Comparison of ENCODE assay signal across 8 cellular contexts in genomic region chr17:81918333-81918669, GRCh38. TPM values are rescaled to one million over a fixed set of nuclear protein-coding genes. Genes with fewer than 3 reads are reported as not detected.
DNase-seq lines count a peak whose midpoint lies in the region; ATAC-seq, FAIRE-seq and TF ChIP-seq lines count a peak whose summit lies in the region.
"Not testable (repeated sequence)": the region's sequence is repeated elsewhere in the genome, so short reads cannot be mapped to it uniquely, and the experiment has no call there.

No MANE protein-coding gene starts in this region.

- H2AFZ ChIP-seq in SU-DHL-6 (ENCODE audit: low read depth, low read length, severe bottlenecking); GM12878 (ENCODE audit: control insufficient read depth, low read depth, low read length); neural progenitor cell (replicated peaks): not testable (repeated sequence)

- peak; percentile 54 for FAIRE-seq in GM12892 (lab: Jason Lieb, UNC)
- not testable (repeated sequence) for FAIRE-seq in GM12878 (lab: Jason Lieb, UNC)

- BruUV-seq in GM12878 (replicated peaks; lab: Mats Ljungman, UMichigan) = not testable (repeated sequence)

- H3K4me3 Mint-ChIP-seq in neural progenitor cell = peak overlapping the region; percentile 89

- H3K79me2 ChIP-seq in SU-DHL-6 (ENCODE audit: insufficient read depth, low read length) = peaks cover 56% of the 10 kb centered on the region
- H3K79me2 ChIP-seq in GM12878 (ENCODE audit: control insufficient read depth, insufficient read depth, low read length) = peaks cover 27% of the 10 kb centered on the region
- peaks cover 48% of the 10 kb centered on the region for H3K79me2 ChIP-seq in neural progenitor cell (ENCODE audit: low read depth)

- H3K4me2 ChIP-seq in SU-DHL-6 (ENCODE audit: low read depth, low read length, poor library complexity, severe bottlenecking) (peak overlapping the region; percentile 54), neural progenitor cell (peak overlapping the region; percentile 90)
- H3K4me2 ChIP-seq in GM12878 (ENCODE audit: control insufficient read depth, insufficient read depth) = not testable (repeated sequence)

- TF ChIP-seq RAD21 in GM12878 (IDR thresholded peaks at IDR 0.05; ENCODE audit: insufficient read depth, low read depth, low read length) = not testable (repeated sequence)

- RAD21 ChIA-PET in GM12878 (lab: Charles Lee; ENCODE audit: unreplicated experiment) = not testable (repeated sequence)

- intact Hi-C loops in GM12878 (cut with micrococcal nuclease; ENCODE audit: unreplicated experiment); left cardiac atrium (cut with DNase I): not testable (repeated sequence)

- not testable (repeated sequence) for TF ChIP-seq POLR2A in GM12892 (IDR thresholded peaks at IDR 0.05; ENCODE audit: low read depth, low read length); GM12878 (IDR thresholded peaks at IDR 0.05; ENCODE audit: low read depth, low read length)

- peaks cover 22% of the 10 kb centered on the region for H3K4me1 Mint-ChIP-seq in neural progenitor cell

- POLR2A ChIA-PET in GM12878 (lab: Charles Lee) = not testable (repeated sequence)

- TF ChIP-seq CTCF in SU-DHL-6 (IDR thresholded peaks at IDR 0.05; ENCODE audit: insufficient read depth, low read length, poor library complexity, severe bottlenecking); GM12878 (IDR thresholded peaks at IDR 0.05 in 2 of 3, conservative IDR thresholded peaks at IDR 0.05 in 1 of 3; ENCODE audit: control insufficient read depth in 2 of 3, extremely low read depth in 1 of 3, insufficient read depth in 1 of 3, low read depth in 3 of 3, low read length in 3 of 3): not testable (repeated sequence)
- TF ChIP-seq CTCF in neural progenitor cell (IDR thresholded peaks at IDR 0.05) = peak; percentile 19

- H4K20me1 ChIP-seq in SU-DHL-6 (ENCODE audit: low read depth, low read length); GM12878 (ENCODE audit: control insufficient read depth, insufficient read depth): not testable (repeated sequence)
- H4K20me1 ChIP-seq in neural progenitor cell (ENCODE audit: low read depth) = peaks cover 31% of the 10 kb centered on the region

- WGBS in GM12878 (ENCODE audit: insufficient coverage, insufficient replicate concordance, low lambda C conversion rate, missing lambda C conversion rate) = 43% methylated on average over 9 of the region's 9 CpGs

- H3K27ac ChIP-seq in SU-DHL-6 (ENCODE audit: low read depth, low read length); GM12878 (ENCODE audit: control insufficient read depth, insufficient read depth); neural progenitor cell: not testable (repeated sequence)
- peak overlapping the region; percentile 69 for H3K27ac ChIP-seq in temporal lobe (ENCODE audit: low read depth, low read length)

- H3K9ac ChIP-seq in SU-DHL-6 (ENCODE audit: low read length) (peak overlapping the region; percentile 31; the same call in 1 of the 2 replicates), GM12878 (ENCODE audit: control insufficient read depth, insufficient read depth, low read length) (0 out of 2 replicates have a peak overlapping the region, but pooled peaks have one; percentile 35)
- not testable (repeated sequence) for H3K9ac ChIP-seq in neural progenitor cell

- not testable (repeated sequence) for DNase-seq in GM12892 (ENCODE audit: insufficient read length); HAP-1 (ENCODE audit: low spot score in 2 of 2); GM12878 (ENCODE audit: low read depth, low spot score); left cardiac atrium; neural progenitor cell (ENCODE audit: low spot score)

- SMC1A ChIA-PET in GM12878 (lab: Charles Lee; ENCODE audit: uncharacterized antibody, unreplicated experiment) = not testable (repeated sequence)

- H3K9me3 Mint-ChIP-seq in neural progenitor cell = not testable (repeated sequence)

- CTCF ChIA-PET in GM12878 (lab: Yijun Ruan, JAX) = not testable (repeated sequence)

- ATAC-seq in HG03432 (IDR thresholded peaks at IDR 0.05; ENCODE audit: unreplicated experiment) (peak; percentile 8), GM12878 (peak; percentile 56), left cardiac atrium (peak; percentile 6 to 7)

- H3K4me1 ChIP-seq in HAP-1; GM12878 (ENCODE audit: control insufficient read depth, insufficient read depth, low read length): not testable (repeated sequence)
- H3K4me1 ChIP-seq in neural progenitor cell = peaks cover 15% of the 10 kb centered on the region

- H3K27me3 ChIP-seq in HAP-1 (ENCODE audit: low read depth); SU-DHL-6 (ENCODE audit: low read length); GM12878 (replicated peaks in 1 of 2; ENCODE audit: control insufficient read depth in 2 of 2, insufficient read depth in 2 of 2, low read length in 1 of 2); neural progenitor cell: not testable (repeated sequence)

- not testable (repeated sequence) for H3F3A ChIP-seq in SU-DHL-6 (ENCODE audit: insufficient read depth)
- peaks cover 28% of the 10 kb centered on the region for H3F3A ChIP-seq in neural progenitor cell (ENCODE audit: low read depth)

- not testable (repeated sequence) for H3K9me3 ChIP-seq in HAP-1; SU-DHL-6 (ENCODE audit: insufficient read depth, low read length); GM12878 (replicated peaks; ENCODE audit: control insufficient read depth, insufficient read depth, low read length); neural progenitor cell (ENCODE audit: low read depth)

- not testable (repeated sequence) for H3K36me3 Mint-ChIP-seq in neural progenitor cell

- H3K27ac Mint-ChIP-seq in neural progenitor cell = not testable (repeated sequence)

- not testable (repeated sequence) for H3K27me3 Mint-ChIP-seq in neural progenitor cell (ENCODE audit: insufficient read depth, low read depth)

- in situ Hi-C loops in HAP-1 (cut with MboI; ENCODE audit: low sequenced_read_pairs); GM12878 (cut with MboI): not testable (repeated sequence)

- H3K36me3 ChIP-seq in HAP-1 (replicated peaks) (peaks cover 52% of the 10 kb centered on the region), GM12878 (ENCODE audit: control insufficient read depth in 2 of 2, insufficient read depth in 2 of 2, low read length in 1 of 2) (peaks cover 11 to 30% of the 10 kb centered on the region in 2 experiments)
- not testable (repeated sequence) for H3K36me3 ChIP-seq in SU-DHL-6 (ENCODE audit: low read length); neural progenitor cell

- not testable (repeated sequence) for H3K9me2 ChIP-seq in SU-DHL-6 (replicated peaks; ENCODE audit: insufficient read depth, low read length)

- TF ChIP-seq EP300 in GM12878 (IDR thresholded peaks at IDR 0.05; ENCODE audit: borderline replicate concordance in 1 of 2, control insufficient read depth in 1 of 2, low read depth in 2 of 2, low read length in 2 of 2) = not testable (repeated sequence)

- H3K4me3 ChIP-seq in HAP-1 (peak overlapping the region; percentile 54), neural progenitor cell (peak overlapping the region; percentile 96)
- H3K4me3 ChIP-seq in SU-DHL-6 (ENCODE audit: insufficient read depth, low read length, poor library complexity, severe bottlenecking); GM12878: not testable (repeated sequence)

RNA-seq across cellular contexts. Expression of gene SIRT7, which starts 0.3 kb away (rescaled TPM):
- polyA plus RNA-seq in GM12892 (2012; ENCODE audit: missing spikeins) = 16.7 TPM
- 30.0 and 32.9 TPM in 2 replicates for total RNA-seq in GM12878 (2013; cell fraction: nucleolus; rRNA removed)
- total RNA-seq in GM12878 (2014; rRNA removed) (35.4 and 38.7 TPM in 2 replicates), GM12878 (2014; rRNA removed; fragmentation: Illumina TruSeq; extraction: Trizol) (14.1 and 15.3 TPM in 2 replicates), GM12878 (2021) (36.0 and 37.8 TPM in 2 replicates), left cardiac atrium (1 to 10 TPM; 8.9 to 9.2 TPM), neural progenitor cell (ENCODE audit: low replicate concordance) (5.1 and 15.2 TPM in 2 replicates), temporal lobe (8.6 TPM)
- polyA plus RNA-seq in GM12878 (2011; ENCODE audit: low read depth) = 16.5 TPM
- polyA plus RNA-seq in GM12878 (2011; rRNA removed) (5.9 and 8.6 TPM in 2 replicates), GM12878 (2014; fragmentation: Illumina TruSeq; extraction: Trizol) (6.4 and 17.4 TPM in 2 replicates), GM12878 (2014; fragmentation: Nextera tagmentation; extraction: Ambion mirVana) (1 to 10 TPM; 1.2 to 5.4 TPM), GM12878 (2014; rRNA removed) (49.7 and 56.2 TPM in 2 replicates), GM12878 (2016; fragmentation: Nextera tagmentation; extraction: Ambion mirVana) (10 to 100 TPM; 28.0 to 32.1 TPM)
- polyA plus RNA-seq in GM12878 (2011; cell fraction: cytosol; rRNA removed) = 13.5 and 18.4 TPM in 2 replicates
- 61.4 and 89.1 TPM in 2 replicates for polyA plus RNA-seq in GM12878 (2011; cell fraction: nucleus; rRNA removed)
- 33.1 and 40.6 TPM in 2 replicates for polyA plus RNA-seq in GM12878 (2012)
- polyA minus RNA-seq in GM12878 (2011; rRNA and poly(A)+ RNA removed) = 35.6 and 60.0 TPM in 2 replicates
- 26.1 and 26.8 TPM in 2 replicates for polyA minus RNA-seq in GM12878 (2011; cell fraction: cytosol; rRNA and poly(A)+ RNA removed)
- polyA minus RNA-seq in GM12878 (2011; cell fraction: nucleus; rRNA and poly(A)+ RNA removed) = 24.2 and 38.0 TPM in 2 replicates

RNA-seq across cellular contexts. Expression of gene PCYT2, which starts 7.1 kb away (rescaled TPM):
- 22.9 TPM for polyA plus RNA-seq in GM12892 (2012; ENCODE audit: missing spikeins)
- total RNA-seq in GM12878 (2013; cell fraction: nucleolus; rRNA removed) = 42.8 and 47.2 TPM in 2 replicates
- total RNA-seq in GM12878 (2014; rRNA removed) (50.7 and 53.2 TPM in 2 replicates), GM12878 (2014; rRNA removed; fragmentation: Illumina TruSeq; extraction: Trizol) (23.5 and 25.4 TPM in 2 replicates), GM12878 (2021) (56.7 and 57.3 TPM in 2 replicates), left cardiac atrium (10 to 100 TPM; 21.8 to 22.2 TPM), neural progenitor cell (ENCODE audit: low replicate concordance) (6.8 and 17.0 TPM in 2 replicates), temporal lobe (24.6 TPM)
- polyA plus RNA-seq in GM12878 (2011; ENCODE audit: low read depth) = 8.4 TPM
- polyA plus RNA-seq in GM12878 (2011; rRNA removed) (23.1 and 39.3 TPM in 2 replicates), GM12878 (2014; fragmentation: Illumina TruSeq; extraction: Trizol) (27.7 and 33.3 TPM in 2 replicates), GM12878 (2014; fragmentation: Nextera tagmentation; extraction: Ambion mirVana) (1 to 10 TPM in 1 of 2 experiments, under 1 TPM in 1; 0.63 to 1.2 TPM), GM12878 (2014; rRNA removed) (52.6 and 68.7 TPM in 2 replicates), GM12878 (2016; fragmentation: Nextera tagmentation; extraction: Ambion mirVana) (10 to 100 TPM; 58.2 to 72.0 TPM)
- polyA plus RNA-seq in GM12878 (2011; cell fraction: cytosol; rRNA removed) = 35.7 and 54.3 TPM in 2 replicates
- polyA plus RNA-seq in GM12878 (2011; cell fraction: nucleus; rRNA removed) = 196 and 208 TPM in 2 replicates
- 23.5 and 27.3 TPM in 2 replicates for polyA plus RNA-seq in GM12878 (2012)
- polyA minus RNA-seq in GM12878 (2011; rRNA and poly(A)+ RNA removed) = 28.7 and 37.6 TPM in 2 replicates
- 7.6 and 16.2 TPM in 2 replicates for polyA minus RNA-seq in GM12878 (2011; cell fraction: cytosol; rRNA and poly(A)+ RNA removed)
- 47.8 and 54.3 TPM in 2 replicates for polyA minus RNA-seq in GM12878 (2011; cell fraction: nucleus; rRNA and poly(A)+ RNA removed)

RNA-seq across cellular contexts. Expression of gene MAFG, which starts 9.2 kb away (rescaled TPM):
- 7.4 TPM for polyA plus RNA-seq in GM12892 (2012; ENCODE audit: missing spikeins)
- 15.6 and 17.5 TPM in 2 replicates for total RNA-seq in GM12878 (2013; cell fraction: nucleolus; rRNA removed)
- 8.7 and 8.9 TPM in 2 replicates for total RNA-seq in GM12878 (2014; rRNA removed)
- 6.3 and 6.4 TPM in 2 replicates for total RNA-seq in GM12878 (2014; rRNA removed; fragmentation: Illumina TruSeq; extraction: Trizol)
- 18.1 and 20.1 TPM in 2 replicates for total RNA-seq in GM12878 (2021)
- 6.4 TPM for polyA plus RNA-seq in GM12878 (2011; ENCODE audit: low read depth)
- polyA plus RNA-seq in GM12878 (2011; rRNA removed) = 6.5 and 9.8 TPM in 2 replicates
- 14.8 and 16.6 TPM in 2 replicates for polyA plus RNA-seq in GM12878 (2011; cell fraction: cytosol; rRNA removed)
- 76.6 and 84.7 TPM in 2 replicates for polyA plus RNA-seq in GM12878 (2011; cell fraction: nucleus; rRNA removed)
- polyA plus RNA-seq in GM12878 (2012) = 13.3 and 15.1 TPM in 2 replicates
- polyA plus RNA-seq in GM12878 (2014; fragmentation: Illumina TruSeq; extraction: Trizol) = 7.8 and 9.5 TPM in 2 replicates
- polyA plus RNA-seq in GM12878 (2014; fragmentation: Nextera tagmentation; extraction: Ambion mirVana) = 1 to 10 TPM in 1 of 2 experiments, under 1 TPM in 1; 0.48 to 1.3 TPM
- 13.5 and 14.7 TPM in 2 replicates for polyA plus RNA-seq in GM12878 (2014; rRNA removed)
- polyA plus RNA-seq in GM12878 (2016; fragmentation: Nextera tagmentation; extraction: Ambion mirVana) = 1 to 10 TPM; 2.7 TPM
- polyA minus RNA-seq in GM12878 (2011; rRNA and poly(A)+ RNA removed) = 6.4 and 8.6 TPM in 2 replicates
- 2.8 and 3.4 TPM in 2 replicates for polyA minus RNA-seq in GM12878 (2011; cell fraction: cytosol; rRNA and poly(A)+ RNA removed)
- polyA minus RNA-seq in GM12878 (2011; cell fraction: nucleus; rRNA and poly(A)+ RNA removed) = 5.6 and 7.9 TPM in 2 replicates
- total RNA-seq in left cardiac atrium = 10 to 100 TPM; 20.9 to 25.1 TPM
- 8.1 and 12.9 TPM in 2 replicates for total RNA-seq in neural progenitor cell (ENCODE audit: low replicate concordance)
- 11.3 TPM for total RNA-seq in temporal lobe

RNA-seq across cellular contexts. Expression of gene NPB, which starts 16.3 kb away (rescaled TPM):
- 0.66 TPM for polyA plus RNA-seq in GM12892 (2012; ENCODE audit: missing spikeins)
- 1.0 and 1.3 TPM in 2 replicates for total RNA-seq in GM12878 (2013; cell fraction: nucleolus; rRNA removed)
- total RNA-seq in GM12878 (2014; rRNA removed) = 0.05 and 0.23 TPM in 2 replicates
- total RNA-seq in GM12878 (2014; rRNA removed; fragmentation: Illumina TruSeq; extraction: Trizol) = 0.09 and 0.13 TPM in 2 replicates
- total RNA-seq in GM12878 (2021) = 0.29 TPM in 1 of 2 replicates, not detected in the other
- 1.1 TPM for polyA plus RNA-seq in GM12878 (2011; ENCODE audit: low read depth)
- polyA plus RNA-seq in GM12878 (2011; rRNA removed) = 0.04 and 0.07 TPM in 2 replicates
- polyA plus RNA-seq in GM12878 (2011; cell fraction: cytosol; rRNA removed) = 0.03 TPM in 1 of 2 replicates, not detected in the other
- 0.07 and 0.09 TPM in 2 replicates for polyA plus RNA-seq in GM12878 (2011; cell fraction: nucleus; rRNA removed)
- polyA plus RNA-seq in GM12878 (2012) = 0.07 and 0.15 TPM in 2 replicates
- 0.03 TPM in 1 of 2 replicates, not detected in the other for polyA plus RNA-seq in GM12878 (2014; fragmentation: Illumina TruSeq; extraction: Trizol)
- polyA plus RNA-seq in GM12878 (2014; fragmentation: Nextera tagmentation; extraction: Ambion mirVana) = under 1 TPM; 0.24 to 0.40 TPM
- polyA plus RNA-seq in GM12878 (2014; rRNA removed) = 0.04 and 0.12 TPM in 2 replicates
- under 1 TPM in 1 of 2 experiments, not detected in 1; 0.16 TPM for polyA plus RNA-seq in GM12878 (2016; fragmentation: Nextera tagmentation; extraction: Ambion mirVana)
- 0.51 and 0.72 TPM in 2 replicates for polyA minus RNA-seq in GM12878 (2011; rRNA and poly(A)+ RNA removed)
- not detected in 2 replicates for polyA minus RNA-seq in GM12878 (2011; cell fraction: cytosol; rRNA and poly(A)+ RNA removed)
- 0.36 and 0.77 TPM in 2 replicates for polyA minus RNA-seq in GM12878 (2011; cell fraction: nucleus; rRNA and poly(A)+ RNA removed)
- total RNA-seq in left cardiac atrium = under 1 TPM; 0.21 to 0.24 TPM
- total RNA-seq in neural progenitor cell (ENCODE audit: low replicate concordance) = 2.8 TPM in 1 of 2 replicates, not detected in the other
- 1.5 TPM for total RNA-seq in temporal lobe

RNA-seq across cellular contexts. Expression of gene PYCR1, which starts 18.8 kb away (rescaled TPM):
- 51.1 TPM for polyA plus RNA-seq in GM12892 (2012; ENCODE audit: missing spikeins)
- total RNA-seq in GM12878 (2013; cell fraction: nucleolus; rRNA removed) = 12.5 and 13.6 TPM in 2 replicates
- total RNA-seq in GM12878 (2014; rRNA removed) (75.7 and 88.1 TPM in 2 replicates), GM12878 (2014; rRNA removed; fragmentation: Illumina TruSeq; extraction: Trizol) (37.8 and 40.3 TPM in 2 replicates), GM12878 (2021) (105 TPM in 2 replicates), left cardiac atrium (10 to 100 TPM in 1 of 2 donors, 1 to 10 TPM in 1; 9.6 to 10.5 TPM), neural progenitor cell (ENCODE audit: low replicate concordance) (32.6 and 72.2 TPM in 2 replicates), temporal lobe (13.8 TPM)
- 19.6 TPM for polyA plus RNA-seq in GM12878 (2011; ENCODE audit: low read depth)
- polyA plus RNA-seq in GM12878 (2011; rRNA removed) (23.4 and 49.3 TPM in 2 replicates), GM12878 (2014; fragmentation: Illumina TruSeq; extraction: Trizol) (18.7 and 43.8 TPM in 2 replicates), GM12878 (2014; fragmentation: Nextera tagmentation; extraction: Ambion mirVana) (1 to 10 TPM; 2.7 to 5.2 TPM), GM12878 (2014; rRNA removed) (107 and 124 TPM in 2 replicates), GM12878 (2016; fragmentation: Nextera tagmentation; extraction: Ambion mirVana) (100 to 1,000 TPM; 104 to 119 TPM)
- 67.6 and 105 TPM in 2 replicates for polyA plus RNA-seq in GM12878 (2011; cell fraction: cytosol; rRNA removed)
- polyA plus RNA-seq in GM12878 (2011; cell fraction: nucleus; rRNA removed) = 67.8 and 71.5 TPM in 2 replicates
- polyA plus RNA-seq in GM12878 (2012) = 55.9 and 82.4 TPM in 2 replicates
- polyA minus RNA-seq in GM12878 (2011; rRNA and poly(A)+ RNA removed) = 35.3 and 70.7 TPM in 2 replicates
- 24.8 and 24.9 TPM in 2 replicates for polyA minus RNA-seq in GM12878 (2011; cell fraction: cytosol; rRNA and poly(A)+ RNA removed)
- 10.5 and 11.3 TPM in 2 replicates for polyA minus RNA-seq in GM12878 (2011; cell fraction: nucleus; rRNA and poly(A)+ RNA removed)
